In genomic region chr17:8458128-8458527, GRCh38 we compare ENCODE assay signal across 16 cellular contexts. TPM values are rescaled to one million over a fixed set of nuclear protein-coding genes. Genes with fewer than 3 reads are reported as not detected.
A peak's percentile ranks its signal among the peaks of the same experiment; 100 is the strongest.
DNase-seq lines count a peak whose midpoint lies in the region; ATAC-seq, FAIRE-seq and TF ChIP-seq lines count a peak whose summit lies in the region.
"Had no signal": no experiment of that assay in that cellular context is flagged by ENCODE, and none has a peak within 500 bp of the region (broad histone marks: within the 10 kb centered on the region; RNA-seq: fewer than 3 reads in every experiment).

No MANE protein-coding gene starts in this region.

- peak overlapping the region; percentile 45 for H3K27ac Mint-ChIP-seq in activated T-cell treated with anti-CD3 and anti-CD28 coated beads, Interleukin-2, amount 50 U/mL, for 24 hours
- peak overlapping the region; percentile 43 for H3K27ac Mint-ChIP-seq in T-helper 17 cell
- H3K27ac Mint-ChIP-seq in brain: peak overlapping the region in 4 of 5 experiments; percentile 13 to 66 (median 46)
- H3K27ac Mint-ChIP-seq in osteocyte (ENCODE audit: unreplicated experiment): peak overlapping the region; percentile 29
- H3K27ac Mint-ChIP-seq: GM23338 had no signal

- H3K9me3 Mint-ChIP-seq in activated T-cell treated with anti-CD3 and anti-CD28 coated beads, Interleukin-2, amount 50 U/mL, for 24 hours: no peaks in the 10 kb centered on the region
- H3K9me3 Mint-ChIP-seq in activated T-cell treated with anti-CD3 and anti-CD28 coated beads, Interleukin-2, amount 50 U/mL, for 4 hours: no peaks in the 10 kb centered on the region
- H3K9me3 Mint-ChIP-seq in brain (no peaks in the 10 kb centered on the region), osteocyte (ENCODE audit: unreplicated experiment) (no peaks in the 10 kb centered on the region)
- H3K9me3 Mint-ChIP-seq: CD4-positive, CD25-positive, alpha-beta regulatory T cell; GM23338 had no signal

- ATAC-seq in activated T-cell treated with anti-CD3 and anti-CD28 coated beads, Interleukin-2, amount 50 U/mL, for 4 hours: no peak
- no peak for ATAC-seq in T-helper 17 cell
- ATAC-seq: GM23338 had no signal

- H3K9me3 ChIP-seq in T-helper 17 cell (ENCODE audit: control insufficient read depth, low read length, poor library complexity, severe bottlenecking) (no peaks in the 10 kb centered on the region), kidney (ENCODE audit: control insufficient read depth in 1 of 2, low read length in 2 of 2) (no peaks in the 10 kb centered on the region)
- H3K9me3 ChIP-seq: BLaER1 treated with 17β-estradiol and CSF1 and Interleukin-3, amounts not matched to agents 10 nM and 100 nM had no signal

- no peaks in the 10 kb centered on the region for H3K27me3 Mint-ChIP-seq in activated T-cell treated with anti-CD3 and anti-CD28 coated beads, Interleukin-2, amount 50 U/mL, for 24 hours
- H3K27me3 Mint-ChIP-seq in activated T-cell treated with anti-CD3 and anti-CD28 coated beads, Interleukin-2, amount 50 U/mL, for 4 hours (ENCODE audit: low read depth): no peaks in the 10 kb centered on the region
- no peaks in the 10 kb centered on the region for H3K27me3 Mint-ChIP-seq in T-helper 17 cell
- H3K27me3 Mint-ChIP-seq in brain: no peaks in the 10 kb centered on the region
- H3K27me3 Mint-ChIP-seq in osteocyte (ENCODE audit: unreplicated experiment): no peaks in the 10 kb centered on the region
- H3K27me3 Mint-ChIP-seq: CD4-positive, CD25-positive, alpha-beta regulatory T cell had no signal

- FAIRE-seq in kidney (lab: Jason Lieb, UNC): no peak
- FAIRE-seq: GM12891 had no signal

- TF ChIP-seq CTCF in brain (conservative IDR thresholded peaks at IDR 0.05) (no peak), osteocyte (IDR thresholded peaks at IDR 0.05) (no peak), kidney (IDR thresholded peaks at IDR 0.05; ENCODE audit: borderline replicate concordance, extremely low read depth, insufficient read depth) (no peak)

- intact Hi-C loops in kidney (cut with DNase I): no loop called here

- peaks cover 37 to 65% of the 10 kb centered on the region in 2 donors for H3K36me3 ChIP-seq in kidney (ENCODE audit: control insufficient read depth in 1 of 2, insufficient read depth in 2 of 2, low read length in 2 of 2)

- H3K4me1 Mint-ChIP-seq in activated T-cell treated with anti-CD3 and anti-CD28 coated beads, Interleukin-2, amount 50 U/mL, for 24 hours (ENCODE audit: low read depth): peaks cover 25% of the 10 kb centered on the region
- peaks cover 15% of the 10 kb centered on the region for H3K4me1 Mint-ChIP-seq in activated T-cell treated with anti-CD3 and anti-CD28 coated beads, Interleukin-2, amount 50 U/mL, for 4 hours (ENCODE audit: low read depth)
- peaks cover 27% of the 10 kb centered on the region for H3K4me1 Mint-ChIP-seq in T-helper 17 cell
- H3K4me1 Mint-ChIP-seq in brain: peaks cover 4% of the 10 kb centered on the region
- H3K4me1 Mint-ChIP-seq in osteocyte (ENCODE audit: unreplicated experiment): no peaks in the 10 kb centered on the region
- H3K4me1 Mint-ChIP-seq: GM23338 had no signal

- H3K4me3 ChIP-seq in kidney (ENCODE audit: low read length in 2 of 2): no peak overlapping the region
- H3K4me3 ChIP-seq: BLaER1 treated with 17β-estradiol and CSF1 and Interleukin-3, amounts not matched to agents 10 nM and 100 nM; GM23338 had no signal

- H3K27ac ChIP-seq in kidney (ENCODE audit: low read depth in 2 of 2, low read length in 2 of 2): no peak overlapping the region
- H3K27ac ChIP-seq: BLaER1 treated with 17β-estradiol and CSF1 and Interleukin-3, amounts not matched to agents 10 nM and 100 nM had no signal

- H3K36me3 Mint-ChIP-seq in activated T-cell treated with anti-CD3 and anti-CD28 coated beads, Interleukin-2, amount 50 U/mL, for 24 hours (ENCODE audit: low read depth): peaks cover 91% of the 10 kb centered on the region
- H3K36me3 Mint-ChIP-seq in activated T-cell treated with anti-CD3 and anti-CD28 coated beads, Interleukin-2, amount 50 U/mL, for 4 hours (ENCODE audit: insufficient read depth): peaks cover 45% of the 10 kb centered on the region
- H3K36me3 Mint-ChIP-seq in T-helper 17 cell (ENCODE audit: low read depth) (peaks cover 22% of the 10 kb centered on the region), brain (peaks cover 66% of the 10 kb centered on the region), osteocyte (ENCODE audit: unreplicated experiment) (peaks cover 55% of the 10 kb centered on the region)

- H3K4me1 ChIP-seq in kidney (ENCODE audit: control insufficient read depth in 1 of 2, insufficient read depth in 1 of 2, low read depth in 1 of 2, low read length in 2 of 2): no peaks in the 10 kb centered on the region

- H3K9ac ChIP-seq in kidney (ENCODE audit: low read length in 2 of 2): no peak overlapping the region
- H3K9ac ChIP-seq: BLaER1 treated with 17β-estradiol and CSF1 and Interleukin-3, amounts not matched to agents 10 nM and 100 nM had no signal

- no peak for DNase-seq in activated T-cell treated with anti-CD3 and anti-CD28 coated beads, Interleukin-2, amount 50 U/mL, for 24 hours
- no peak for DNase-seq in activated T-cell treated with anti-CD3 and anti-CD28 coated beads, Interleukin-2, amount 50 U/mL, for 4 hours
- DNase-seq in T-helper 17 cell (no peak), osteocyte (ENCODE audit: extremely low spot score, unreplicated experiment) (no peak), kidney (no peak), NCI-H510A treated with DMSO at 0.1 percent for 48 hours (lab: John Stamatoyannopoulos, UW) (no peak)
- no peak for DNase-seq in activated effector memory CD4-positive, alpha-beta T cell treated with anti-CD3 and anti-CD28 coated beads, Interleukin-2, amount 50 U/mL, for 16 hours
- DNase-seq: ACHN; CD4-positive, CD25-positive, alpha-beta regulatory T cell; DMS 273 treated with DMSO at 0.1 percent for 48 hours; DMS79; H7 had no signal

- H3K4me3 Mint-ChIP-seq in activated T-cell treated with anti-CD3 and anti-CD28 coated beads, Interleukin-2, amount 50 U/mL, for 24 hours: no peak overlapping the region
- no peak overlapping the region for H3K4me3 Mint-ChIP-seq in activated T-cell treated with anti-CD3 and anti-CD28 coated beads, Interleukin-2, amount 50 U/mL, for 4 hours
- H3K4me3 Mint-ChIP-seq in T-helper 17 cell (no peak overlapping the region), brain (peak overlapping the region in 1 of 5 experiments; percentile 26), osteocyte (ENCODE audit: unreplicated experiment) (no peak overlapping the region)
- H3K4me3 Mint-ChIP-seq: CD4-positive, CD25-positive, alpha-beta regulatory T cell; GM23338 had no signal

RNA-seq across cellular contexts. Expression of gene NDEL1, which starts 22.4 kb away (rescaled TPM):
- total RNA-seq in activated T-cell treated with anti-CD3 and anti-CD28 coated beads, Interleukin-2, amount 50 U/mL, for 4 hours: 10 to 100 TPM; 49.0 to 51.7 (median 51.4) TPM
- total RNA-seq in T-helper 17 cell (100 to 1,000 TPM; 259 to 267 TPM), osteocyte (68.2 and 74.2 TPM in 2 replicates), kidney (66.1 TPM)
- polyA plus RNA-seq in brain (ENCODE audit: insufficient read depth, low read depth, low replicate concordance) (33.2 TPM), kidney (ENCODE audit: insufficient read depth, low read depth, low replicate concordance) (17.9 TPM)
